In the genomic region with DNA sequence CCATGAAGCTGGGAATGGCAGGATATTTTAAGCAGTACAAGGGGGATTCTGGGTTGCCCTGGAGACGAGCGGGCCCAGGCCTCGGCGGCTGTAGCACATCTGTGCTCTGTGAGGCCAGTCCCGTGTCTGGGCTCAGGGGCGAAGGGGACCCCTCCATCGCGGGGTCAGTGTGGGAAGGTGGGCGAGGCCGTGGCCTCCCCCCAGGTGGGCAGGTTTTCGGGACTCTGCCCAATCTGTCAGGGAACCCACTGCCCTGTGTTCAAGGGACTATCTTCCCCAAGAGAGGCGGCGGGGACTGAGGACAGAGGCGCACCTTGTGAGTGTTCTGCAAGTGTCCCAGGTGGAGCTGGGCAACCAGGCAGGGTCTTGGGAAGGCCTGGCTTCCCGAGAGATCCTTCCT, we compare ENCODE assay signal across 23 cellular contexts.
DNase-seq lines count a peak whose midpoint lies in the region; ATAC-seq and TF ChIP-seq lines count a peak whose summit lies in the region.
"Had no signal": no experiment of that assay in that cellular context is flagged by ENCODE, and none has a peak within 500 bp of the region (broad histone marks: within the 10 kb centered on the region; RNA-seq: fewer than 3 reads in every experiment).

No MANE protein-coding gene starts in this region.

- H3K36me3 ChIP-seq in lower lobe of right lung (no peaks in the 10 kb centered on the region), left lung (no peaks in the 10 kb centered on the region)
- H3K36me3 ChIP-seq: BE2C; BLaER1 treated with 17β-estradiol and CSF1 and Interleukin-3, amounts not matched to agents 10 nM and 100 nM; HAP-1 had no signal

- no peak overlapping the region for H3K4me3 ChIP-seq in lower lobe of right lung
- H3K4me3 ChIP-seq in left lung: no peak overlapping the region
- H3K4me3 ChIP-seq: A549; BLaER1 treated with 17β-estradiol and CSF1 and Interleukin-3, amounts not matched to agents 10 nM and 100 nM; GM23338; HAP-1 had no signal

- ATAC-seq in left ventricle myocardium superior (no peak), WTC11 (no peak), lower lobe of right lung (no peak), HG02763 (IDR thresholded peaks at IDR 0.05; ENCODE audit: unreplicated experiment) (no peak), left lung (no peak)
- ATAC-seq: A549, GM23338 had no signal

- H3K27me3 ChIP-seq in lower lobe of right lung (ENCODE audit: low read depth) (no peaks in the 10 kb centered on the region), left lung (no peaks in the 10 kb centered on the region)
- H3K27me3 ChIP-seq: BE2C had no signal

- TF ChIP-seq CTCF in WTC11 (IDR thresholded peaks at IDR 0.05) (no peak), lower lobe of right lung (IDR thresholded peaks at IDR 0.05) (no peak), left lung (IDR thresholded peaks at IDR 0.05) (no peak)

- H3K4me1 Mint-ChIP-seq in WTC11: peaks cover 6% of the 10 kb centered on the region; the same call in 1 of the 2 replicates

- H3K9me3 ChIP-seq in lower lobe of right lung (no peaks in the 10 kb centered on the region), left lung (no peaks in the 10 kb centered on the region)
- H3K9me3 ChIP-seq: A549; BE2C; BLaER1 treated with 17β-estradiol and CSF1 and Interleukin-3, amounts not matched to agents 10 nM and 100 nM; HAP-1 had no signal

- POLR2A ChIA-PET in WTC11 (lab: Charles Lee): interaction anchor here (0.6 kb wide), 1 partner anchor 52 kb away, joined by 3 read pairs; no protein-coding TSS in a partner anchor

- no peaks in the 10 kb centered on the region; the same call in 1 of the 2 replicates for H3K27me3 Mint-ChIP-seq in WTC11 (ENCODE audit: low read depth)

- DNase-seq in left ventricle myocardium superior (peak; percentile 14), cardiac septum (ENCODE audit: low spot score) (no peak), WTC11 (ENCODE audit: low spot score) (peak; percentile 4), lower lobe of right lung (peak; percentile 30), posterior vena cava (ENCODE audit: low spot score) (peak; percentile 48), NOMO-1 treated with dmso at 0.1 percent for 144 hours (lab: John Stamatoyannopoulos, UW; ENCODE audit: unreplicated experiment) (no peak), left lung (no peak)
- DNase-seq: 8988T; ACHN; AML-193; BE2C; Calu3; CD4-positive, alpha-beta memory T cell; COR-L47; DMS53; DMS79 treated with DMSO at 0.1 percent for 48 hours; GF-D8; HFFc6 had no signal

- H3K4me1 ChIP-seq in lower lobe of right lung (no peaks in the 10 kb centered on the region), left lung (no peaks in the 10 kb centered on the region)
- H3K4me1 ChIP-seq: A549, HAP-1 had no signal

- no peaks in the 10 kb centered on the region for H3K36me3 Mint-ChIP-seq in WTC11
- H3K36me3 Mint-ChIP-seq: CD4-positive, alpha-beta memory T cell had no signal

- H3K27ac ChIP-seq in lower lobe of right lung (no peak overlapping the region), left lung (no peak overlapping the region)
- H3K27ac ChIP-seq: A549; BLaER1 treated with 17β-estradiol and CSF1 and Interleukin-3, amounts not matched to agents 10 nM and 100 nM had no signal

- H3K27ac Mint-ChIP-seq in WTC11: no peak overlapping the region
- H3K27ac Mint-ChIP-seq: CD4-positive, alpha-beta memory T cell; GM23338; HFFc6 had no signal

- CTCF ChIA-PET in WTC11 (lab: Charles Lee): interaction anchor here (1.3 kb wide), 1 partner anchor 9 kb away, joined by 4 read pairs; no protein-coding TSS in a partner anchor

- intact Hi-C loops in left ventricle myocardium superior (cut with micrococcal nuclease) (no loop called here), cardiac septum (cut with DNase I) (no loop called here), lower lobe of right lung (cut with DNase I) (no loop called here), posterior vena cava (cut with DNase I) (no loop called here), left lung (cut with DNase I) (no loop called here)

- H3K9me3 Mint-ChIP-seq in WTC11: no peaks in the 10 kb centered on the region
- H3K9me3 Mint-ChIP-seq: GM23338 had no signal

- no peak overlapping the region for H3K4me3 Mint-ChIP-seq in WTC11
- H3K4me3 Mint-ChIP-seq: CD4-positive, alpha-beta memory T cell; GM23338; HFFc6 had no signal

TF ChIP-seq in WTC11, 78 proteins besides CTCF, POLR2A, EP300 and RAD21:
- no peak for TF ChIP-seq EMX1 (CRISPR knock-in tag; IDR thresholded peaks at IDR 0.05)
- no peak for TF ChIP-seq PRRX2 (CRISPR knock-in tag; IDR thresholded peaks at IDR 0.05)
- no peak for TF ChIP-seq ZBTB43 (CRISPR knock-in tag; IDR thresholded peaks at IDR 0.05)
- no peak for TF ChIP-seq IRF1 (CRISPR knock-in tag; IDR thresholded peaks at IDR 0.05)
- TF ChIP-seq NFATC4 (CRISPR knock-in tag; IDR thresholded peaks at IDR 0.05): no peak
- no peak for TF ChIP-seq ZNF425 (CRISPR knock-in tag; conservative IDR thresholded peaks at IDR 0.05)
- TF ChIP-seq MYBL2 (CRISPR knock-in tag; IDR thresholded peaks at IDR 0.05): no peak
- TF ChIP-seq FOXP1 (CRISPR knock-in tag; IDR thresholded peaks at IDR 0.05; ENCODE audit: borderline replicate concordance): no peak
- no peak for TF ChIP-seq ZNF219 (CRISPR knock-in tag; IDR thresholded peaks at IDR 0.05; ENCODE audit: borderline replicate concordance)
- no peak for TF ChIP-seq NFE2L1 (CRISPR knock-in tag; IDR thresholded peaks at IDR 0.05)
TF ChIP-seq in WTC11: peak in this region for 0.

Comparison
In these comparisons a context has a peak if more than half of its experiments do, and no peak if none do; other contexts are left out.
1. DNase-seq: peak in left ventricle myocardium superior (single experiment), WTC11 (single experiment), lower lobe of right lung (single experiment) and posterior vena cava (single experiment); none in cardiac septum (single experiment), NOMO-1 treated with dmso at 0.1 percent for 144 hours (single experiment) and left lung (0 of 2).